Comparison of ENCODE assay signal across 1 cellular context in the genomic region with DNA sequence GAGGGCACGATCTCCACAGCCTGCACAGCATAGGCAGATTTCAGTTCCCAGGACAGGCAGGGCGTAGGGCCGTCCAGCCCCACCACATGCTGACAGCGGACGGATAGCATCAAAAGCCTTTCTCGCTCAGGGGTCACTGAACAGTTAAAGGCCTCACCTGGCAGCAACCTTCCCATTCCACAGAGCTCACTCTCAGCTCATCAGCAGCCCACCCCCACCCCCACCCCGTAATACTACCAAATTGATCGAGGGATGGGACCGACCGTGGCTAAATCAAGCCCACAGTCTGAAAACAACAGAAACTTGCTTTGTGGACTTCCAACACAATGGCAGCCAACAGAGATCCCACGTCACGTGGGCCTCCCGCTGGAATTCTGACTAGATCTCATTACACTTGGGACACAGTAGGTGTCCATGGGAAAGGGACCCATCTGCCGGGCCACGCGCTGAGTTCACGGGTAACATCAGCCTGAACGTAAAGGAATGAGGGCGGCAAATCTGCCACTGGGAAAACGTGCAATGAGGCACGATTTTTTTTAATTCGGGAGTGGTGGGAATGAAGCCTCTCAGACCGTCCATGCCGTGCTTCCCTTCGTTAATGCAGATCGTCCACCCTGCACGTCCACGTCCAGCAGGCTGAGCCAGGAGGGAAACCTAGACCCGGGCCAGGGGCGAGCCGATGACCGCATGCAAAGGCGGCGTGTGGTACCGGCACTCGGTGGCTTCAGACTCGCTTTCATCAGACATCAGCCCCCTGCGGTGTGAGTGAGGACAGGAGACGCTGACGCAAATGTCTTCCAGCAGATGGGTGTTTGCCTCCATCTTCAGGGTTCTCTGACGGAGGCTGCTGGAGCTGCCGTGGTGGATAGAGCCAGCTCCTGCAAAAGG.
TF ChIP-seq lines count a peak whose summit lies in the region.

No MANE protein-coding gene starts in this region.

TF ChIP-seq in IMR-90, 13 proteins besides CTCF, POLR2A, EP300 and RAD21 (continued from another document):
- TF ChIP-seq USF2 (IDR thresholded peaks at IDR 0.05; ENCODE audit: low read depth, low read length) (no peak), SMC3 (IDR thresholded peaks at IDR 0.05; ENCODE audit: low read depth, low read length) (no peak), RFX5 (IDR thresholded peaks at IDR 0.05; ENCODE audit: low read depth, low read length) (no peak), BHLHE40 (IDR thresholded peaks at IDR 0.05; ENCODE audit: low read depth, low read length) (no peak), CHD1 (IDR thresholded peaks at IDR 0.05; ENCODE audit: low read depth, low read length) (no peak), FOS (IDR thresholded peaks at IDR 0.05; ENCODE audit: low read depth, low read length) (no peak), CEBPB (IDR thresholded peaks at IDR 0.05; ENCODE audit: low read depth, low read length) (no peak), ELK1 (IDR thresholded peaks at IDR 0.05; ENCODE audit: borderline replicate concordance, low read depth, low read length) (no peak)
